ENCODE assay signal across 17 cellular contexts in the genomic region with DNA sequence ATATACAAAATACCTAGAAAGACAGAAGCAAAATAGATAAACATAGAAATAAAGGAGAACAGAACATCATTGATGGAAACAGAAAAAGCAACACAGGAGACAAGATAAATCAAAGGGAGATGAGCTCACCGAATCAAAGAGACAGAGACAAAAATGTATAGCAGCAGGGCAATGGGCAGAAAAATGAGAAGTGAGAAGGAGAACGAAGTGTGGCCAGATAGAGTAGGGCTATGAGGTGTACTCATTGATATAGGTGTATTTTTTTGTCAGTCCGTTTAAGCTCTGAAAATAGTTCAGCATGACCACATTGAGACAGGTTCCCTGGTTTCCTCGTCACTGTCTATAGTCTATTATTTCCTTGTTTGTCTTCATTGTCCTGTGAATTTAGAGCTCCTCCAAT. TPM values are rescaled to one million over a fixed set of nuclear protein-coding genes. Genes with fewer than 3 reads are reported as not detected.
DNase-seq lines count a peak whose midpoint lies in the region; ATAC-seq lines count a peak whose summit lies in the region.
"Had no signal": no experiment of that assay in that cellular context is flagged by ENCODE, and none has a peak within 500 bp of the region (broad histone marks: within the 10 kb centered on the region; RNA-seq: fewer than 3 reads in every experiment).

No MANE protein-coding gene starts in this region.

- peaks cover 79% of the 10 kb centered on the region for H3K36me3 Mint-ChIP-seq in activated naive CD4-positive, alpha-beta T cell treated with anti-CD3 and anti-CD28 coated beads, Interleukin-2, amount 10 ng/mL, durations not matched to agents 7 days and 5 days
- peaks cover 30% of the 10 kb centered on the region for H3K36me3 Mint-ChIP-seq in T-helper 17 cell (ENCODE audit: low read depth)
- H3K36me3 Mint-ChIP-seq: brain had no signal

- peak; percentile 47 for ATAC-seq in GM21576 (IDR thresholded peaks at IDR 0.05; ENCODE audit: unreplicated experiment)
- no peak for ATAC-seq in T-helper 17 cell
- no peak for ATAC-seq in stimulated activated naive CD8-positive, alpha-beta T cell treated with anti-CD3 and anti-CD28 coated beads, Interleukin-15, amount 100 ng/mL, for 72 hours
- ATAC-seq in HG03439 (IDR thresholded peaks at IDR 0.05; ENCODE audit: unreplicated experiment), result no peak
- ATAC-seq: HCT116, psoas muscle had no signal

- CTCF ChIA-PET in activated naive CD4-positive, alpha-beta T cell treated with anti-CD3 and anti-CD28 coated beads, Interleukin-2, amount 10 ng/mL, durations not matched to agents 7 days and 5 days (lab: Charles Lee), result interaction anchor here (1.0 to 1.6 kb wide), 4 partner anchors 12 to 328 kb away, joined by 3 to 4 read pairs (median 4); no protein-coding TSS in a partner anchor

- H3K9me3 Mint-ChIP-seq in activated naive CD4-positive, alpha-beta T cell treated with anti-CD3 and anti-CD28 coated beads, Interleukin-2, amount 10 ng/mL, durations not matched to agents 7 days and 5 days, result peaks cover 9% of the 10 kb centered on the region
- H3K9me3 Mint-ChIP-seq in stimulated activated naive CD8-positive, alpha-beta T cell treated with anti-CD3 and anti-CD28 coated beads, Interleukin-15, amount 100 ng/mL, for 72 hours, result peaks cover 0 to 11% of the 10 kb centered on the region in 2 donors

- H3K27ac Mint-ChIP-seq in activated naive CD4-positive, alpha-beta T cell treated with anti-CD3 and anti-CD28 coated beads, Interleukin-2, amount 10 ng/mL, durations not matched to agents 7 days and 5 days, result peak overlapping the region; percentile 79
- H3K27ac Mint-ChIP-seq in T-helper 17 cell, result peak overlapping the region; percentile 74
- H3K27ac Mint-ChIP-seq in stimulated activated naive CD8-positive, alpha-beta T cell treated with anti-CD3 and anti-CD28 coated beads, Interleukin-15, amount 100 ng/mL, for 72 hours, result peak overlapping the region; percentile 5 to 84
- H3K27ac Mint-ChIP-seq: brain, endodermal cell, mesothelial cell of epicardium had no signal

- peaks cover 38% of the 10 kb centered on the region for H3K4me1 Mint-ChIP-seq in activated naive CD4-positive, alpha-beta T cell treated with anti-CD3 and anti-CD28 coated beads, Interleukin-2, amount 10 ng/mL, durations not matched to agents 7 days and 5 days
- H3K4me1 Mint-ChIP-seq in T-helper 17 cell, result peaks cover 33% of the 10 kb centered on the region
- H3K4me1 Mint-ChIP-seq in stimulated activated naive CD8-positive, alpha-beta T cell treated with anti-CD3 and anti-CD28 coated beads, Interleukin-15, amount 100 ng/mL, for 72 hours, result peaks cover 31% of the 10 kb centered on the region
- H3K4me1 Mint-ChIP-seq: brain, endodermal cell, mesothelial cell of epicardium had no signal

- H3K4me3 Mint-ChIP-seq in activated naive CD4-positive, alpha-beta T cell treated with anti-CD3 and anti-CD28 coated beads, Interleukin-2, amount 10 ng/mL, durations not matched to agents 7 days and 5 days, result no peak overlapping the region
- H3K4me3 Mint-ChIP-seq in T-helper 17 cell, result no peak overlapping the region
- H3K4me3 Mint-ChIP-seq in stimulated activated naive CD8-positive, alpha-beta T cell treated with anti-CD3 and anti-CD28 coated beads, Interleukin-15, amount 100 ng/mL, for 72 hours, result no peak overlapping the region
- H3K4me3 Mint-ChIP-seq: brain, endodermal cell, mesothelial cell of epicardium had no signal

- DNase-seq in activated naive CD4-positive, alpha-beta T cell treated with anti-CD3 and anti-CD28 coated beads, Interleukin-2, amount 10 ng/mL, durations not matched to agents 7 days and 5 days, result no peak
- DNase-seq in activated naive CD4-positive, alpha-beta T cell treated with anti-CD3 and anti-CD28 coated beads, Interleukin-2, amount 50 U/mL, for 16 hours, result no peak
- DNase-seq in T-helper 17 cell (no peak), NCI-H226 (no peak), NCI-H187 (lab: John Stamatoyannopoulos, UW) (no peak)
- DNase-seq in stimulated activated naive CD8-positive, alpha-beta T cell treated with anti-CD3 and anti-CD28 coated beads, Interleukin-15, amount 100 ng/mL, for 72 hours, result no peak
- DNase-seq: endodermal cell, foreskin melanocyte, NCI-H1436, NCI-H526, psoas muscle, uterus had no signal

- no peaks in the 10 kb centered on the region for H3K27me3 Mint-ChIP-seq in activated naive CD4-positive, alpha-beta T cell treated with anti-CD3 and anti-CD28 coated beads, Interleukin-2, amount 10 ng/mL, durations not matched to agents 7 days and 5 days
- H3K27me3 Mint-ChIP-seq in T-helper 17 cell, result no peaks in the 10 kb centered on the region
- H3K27me3 Mint-ChIP-seq in stimulated activated naive CD8-positive, alpha-beta T cell treated with anti-CD3 and anti-CD28 coated beads, Interleukin-15, amount 100 ng/mL, for 72 hours, result no peaks in the 10 kb centered on the region

- no peaks in the 10 kb centered on the region for H3K9me3 ChIP-seq in T-helper 17 cell (ENCODE audit: control insufficient read depth, low read length, poor library complexity, severe bottlenecking)
- H3K9me3 ChIP-seq: psoas muscle, uterus had no signal

RNA-seq across cellular contexts. Expression of a gene that starts 55.1 kb away (rescaled TPM):
- total RNA-seq in T-helper 17 cell, result 100 to 1,000 TPM; 220 to 246 TPM
